ENCODE assay signal across 15 cellular contexts in genomic region chr17:77875051-77875780, GRCh38.
DNase-seq lines count a peak whose midpoint lies in the region; ATAC-seq and TF ChIP-seq lines count a peak whose summit lies in the region.
"Had no signal": no experiment of that assay in that cellular context is flagged by ENCODE, and none has a peak within 500 bp of the region (broad histone marks: within the 10 kb centered on the region; RNA-seq: fewer than 3 reads in every experiment).

No MANE protein-coding gene starts in this region.

- peaks cover 15% of the 10 kb centered on the region for H3K9me3 Mint-ChIP-seq in activated CD8-positive, alpha-beta T cell treated with anti-CD3 and anti-CD28 coated beads for 36 hours

- TF ChIP-seq CTCF in DOHH2 (IDR thresholded peaks at IDR 0.05; ENCODE audit: low read depth, low read length, poor library complexity, severe bottlenecking) (no peak), retinal pigment epithelial cell (conservative IDR thresholded peaks at IDR 0.05; ENCODE audit: low read depth, low read length) (no peak)
- TF ChIP-seq CTCF in activated CD8-positive, alpha-beta T cell treated with anti-CD3 and anti-CD28 coated beads for 36 hours (IDR thresholded peaks at IDR 0.05) = no peak

- no peaks in the 10 kb centered on the region for H4K20me1 ChIP-seq in DOHH2 (ENCODE audit: control insufficient read depth, insufficient read depth, low read depth, low read length)

- no peaks in the 10 kb centered on the region for H3K79me2 ChIP-seq in DOHH2 (ENCODE audit: control insufficient read depth, low read length)

- ATAC-seq in activated CD8-positive, alpha-beta T cell treated with anti-CD3 and anti-CD28 coated beads for 36 hours = no peak

- H3K4me1 Mint-ChIP-seq in activated CD8-positive, alpha-beta T cell treated with anti-CD3 and anti-CD28 coated beads for 36 hours (ENCODE audit: low read depth) = peaks cover 57% of the 10 kb centered on the region

- intact Hi-C loops in activated CD8-positive, alpha-beta T cell treated with anti-CD3 and anti-CD28 coated beads for 36 hours (cut with micrococcal nuclease) = no loop called here

- DNase-seq in RPMI7951 (ENCODE audit: low read depth) = peak; percentile 78
- peak; percentile 67 for DNase-seq in fibroblast of gingiva (ENCODE audit: low read depth)
- DNase-seq in retinal pigment epithelial cell (ENCODE audit: low read depth) = peak; percentile 73
- no peak for DNase-seq in stimulated activated CD8-positive, alpha-beta memory T cell treated with anti-CD3 and anti-CD28 coated beads, Interleukin-4, amount 100 ng/mL, for 48 hours
- no peak for DNase-seq in OCI-M2 (lab: John Stamatoyannopoulos, UW; ENCODE audit: unreplicated experiment)
- no peak for DNase-seq in effector CD8-positive, alpha-beta T cell (lab: John Stamatoyannopoulos, UW)
- no peak for DNase-seq in activated CD8-positive, alpha-beta T cell treated with anti-CD3 and anti-CD28 coated beads for 36 hours
- DNase-seq: activated CD4-positive, CD25-positive, alpha-beta regulatory T cell treated with anti-CD3 and anti-CD28 coated beads, Interleukin-2, amount 50 U/mL, for 72 hours; effector memory CD4-positive, alpha-beta T cell; NCI-H524; stimulated activated naive CD8-positive, alpha-beta T cell treated with anti-CD3 and anti-CD28 coated beads, Interleukin-15, amount 100 ng/mL, for 72 hours had no signal

- H3K9me2 ChIP-seq in DOHH2 (replicated peaks; ENCODE audit: control insufficient read depth, low read length) = no peaks in the 10 kb centered on the region

- CTCF ChIA-PET in activated CD8-positive, alpha-beta T cell treated with anti-CD3 and anti-CD28 coated beads for 36 hours (lab: Charles Lee) = no interaction called here

- H3K36me3 Mint-ChIP-seq in activated CD8-positive, alpha-beta T cell treated with anti-CD3 and anti-CD28 coated beads for 36 hours (ENCODE audit: low read depth) = peaks cover 11% of the 10 kb centered on the region

- H3K27ac Mint-ChIP-seq in activated CD8-positive, alpha-beta T cell treated with anti-CD3 and anti-CD28 coated beads for 36 hours = no peak overlapping the region
- H3K27ac Mint-ChIP-seq: activated T-helper 2 cell treated with anti-CD3 and anti-CD28 coated beads, Interferon-gamma antibody, Interleukin-2, Interleukin-4, amounts not matched to agents 10 μg/mL and 5 μg/mL and 100 μg/mL, durations not matched to agents 14 hours and 24 hours and 36 hours; nephron had no signal

- H3F3A ChIP-seq in DOHH2 (ENCODE audit: control insufficient read depth, insufficient read depth) = peaks cover 6% of the 10 kb centered on the region; the same call in 1 of the 2 replicates

- no peak overlapping the region for H3K4me3 Mint-ChIP-seq in activated CD8-positive, alpha-beta T cell treated with anti-CD3 and anti-CD28 coated beads for 36 hours
- H3K4me3 Mint-ChIP-seq: nephron; stimulated activated naive CD8-positive, alpha-beta T cell treated with anti-CD3 and anti-CD28 coated beads, Interleukin-15, amount 100 ng/mL, for 72 hours had no signal

- H3K27me3 ChIP-seq in DOHH2 (ENCODE audit: control insufficient read depth, low read length) = peaks cover 16% of the 10 kb centered on the region
- H3K27me3 ChIP-seq: MG63 had no signal

- peaks cover 36% of the 10 kb centered on the region for H3K4me1 ChIP-seq in DOHH2 (ENCODE audit: control insufficient read depth, low read length)

- no peaks in the 10 kb centered on the region for H3K27me3 Mint-ChIP-seq in activated CD8-positive, alpha-beta T cell treated with anti-CD3 and anti-CD28 coated beads for 36 hours
- H3K27me3 Mint-ChIP-seq: stimulated activated naive CD8-positive, alpha-beta T cell treated with anti-CD3 and anti-CD28 coated beads, Interleukin-15, amount 100 ng/mL, for 72 hours had no signal

- no peak overlapping the region for H3K27ac ChIP-seq in DOHH2 (ENCODE audit: low read depth, low read length)

- H3K9me3 ChIP-seq in DOHH2 (ENCODE audit: control insufficient read depth, insufficient read depth, low read length) = no peaks in the 10 kb centered on the region

- no peaks in the 10 kb centered on the region for H3K36me3 ChIP-seq in DOHH2 (ENCODE audit: control insufficient read depth, low read length)
- H3K36me3 ChIP-seq: MG63 had no signal

- POLR2A ChIA-PET in activated CD8-positive, alpha-beta T cell treated with anti-CD3 and anti-CD28 coated beads for 36 hours (lab: Charles Lee) = interaction anchor here (0.8 to 1.1 kb wide), 2 partner anchors 13 kb away, joined by 3 to 4 read pairs; no protein-coding TSS in a partner anchor

- peak overlapping the region; percentile 55 for H3K4me2 ChIP-seq in DOHH2 (ENCODE audit: low read length)

- H3K4me3 ChIP-seq in DOHH2 (ENCODE audit: low read length) = peak overlapping the region; percentile 45
- H3K4me3 ChIP-seq in retinal pigment epithelial cell (ENCODE audit: low read length) = no peak overlapping the region
- H3K4me3 ChIP-seq: MG63 had no signal

Comparison
In these comparisons a context has a peak if more than half of its experiments do, and no peak if none do; other contexts are left out.
1. DNase-seq: peak in RPMI7951 (single experiment), fibroblast of gingiva (single experiment) and retinal pigment epithelial cell (single experiment); none in stimulated activated CD8-positive, alpha-beta memory T cell treated with anti-CD3 and anti-CD28 coated beads, Interleukin-4, amount 100 ng/mL, for 48 hours (single experiment), OCI-M2 (single experiment), effector CD8-positive, alpha-beta T cell (single experiment) and activated CD8-positive, alpha-beta T cell treated with anti-CD3 and anti-CD28 coated beads for 36 hours (single experiment).